ENCODE assay signal across 24 cellular contexts in the genomic region with DNA sequence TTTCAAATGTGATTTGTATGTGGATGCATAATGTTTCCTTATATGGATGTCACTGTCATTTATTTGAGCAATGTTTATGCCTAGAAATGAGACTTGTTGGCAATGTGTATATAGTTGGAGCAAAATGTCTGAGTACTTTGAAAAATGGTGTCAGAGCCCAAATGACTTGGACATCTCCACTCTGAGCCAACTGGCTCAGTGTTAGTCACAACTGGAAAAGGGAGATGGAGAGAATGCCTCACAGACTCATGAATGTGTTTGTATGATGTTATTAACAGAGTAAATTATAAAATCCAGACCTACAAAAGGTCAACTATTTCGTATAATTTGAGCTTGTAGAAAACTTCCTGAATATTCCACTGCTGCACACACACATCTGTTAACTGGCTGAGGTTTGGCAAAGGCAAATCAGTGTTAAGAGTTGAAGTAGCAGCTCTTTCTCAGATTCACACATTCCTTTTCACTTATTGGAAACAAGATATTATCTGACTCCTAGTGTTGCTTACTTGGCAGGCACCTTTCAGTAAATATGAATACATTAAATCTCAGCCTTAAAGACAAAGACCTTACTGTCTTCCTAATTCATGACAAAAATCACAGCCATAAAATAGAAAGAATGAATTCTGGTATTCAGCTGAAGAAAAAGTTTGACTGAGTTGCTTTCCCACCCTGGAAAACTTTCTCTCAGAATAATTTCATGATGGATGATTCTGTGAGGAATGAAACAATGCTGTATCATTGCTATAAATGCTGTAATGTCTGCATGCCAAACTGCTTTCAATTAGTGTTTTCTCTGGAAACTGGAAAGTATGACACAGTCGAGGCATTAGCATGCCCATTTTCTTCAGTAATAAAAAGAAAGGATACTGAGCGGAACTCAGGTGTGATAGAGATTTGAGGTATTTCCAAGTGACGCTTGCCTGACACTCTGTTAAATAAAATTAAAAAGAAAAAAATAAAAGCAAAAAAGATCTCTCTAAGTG. TPM values are rescaled to one million over a fixed set of nuclear protein-coding genes. Genes with fewer than 3 reads are reported as not detected.
DNase-seq lines count a peak whose midpoint lies in the region; ATAC-seq, FAIRE-seq and TF ChIP-seq lines count a peak whose summit lies in the region.
"Had no signal": no experiment of that assay in that cellular context is flagged by ENCODE, and none has a peak within 500 bp of the region (broad histone marks: within the 10 kb centered on the region; RNA-seq: fewer than 3 reads in every experiment).

No MANE protein-coding gene starts in this region.

- H3K36me3 Mint-ChIP-seq in activated naive CD8-positive, alpha-beta T cell treated with anti-CD3 and anti-CD28 coated beads, Interleukin-2, amount 50 U/mL, for 24 hours (ENCODE audit: low read depth): no peaks in the 10 kb centered on the region

- no peaks in the 10 kb centered on the region for H3K27me3 Mint-ChIP-seq in activated naive CD8-positive, alpha-beta T cell treated with anti-CD3 and anti-CD28 coated beads, Interleukin-2, amount 50 U/mL, for 24 hours

- peak; percentile 81 for FAIRE-seq in H54 (lab: Jason Lieb, UNC)

- peaks cover 32% of the 10 kb centered on the region for H3K4me1 Mint-ChIP-seq in activated naive CD8-positive, alpha-beta T cell treated with anti-CD3 and anti-CD28 coated beads, Interleukin-2, amount 50 U/mL, for 24 hours

- ATAC-seq in activated naive CD8-positive, alpha-beta T cell treated with anti-CD3 and anti-CD28 coated beads, Interleukin-2, amount 50 U/mL, for 24 hours: peak; percentile 49
- no peak for ATAC-seq in HG02981 (IDR thresholded peaks at IDR 0.05; ENCODE audit: unreplicated experiment)
- no peak for ATAC-seq in HG02759 (IDR thresholded peaks at IDR 0.05; ENCODE audit: unreplicated experiment)

- DNase-seq in AG20443 (ENCODE audit: low spot score) (peak; percentile 21), H54 (ENCODE audit: insufficient read length, low spot score) (no peak), fibroblast of the aortic adventitia (ENCODE audit: low read depth) (peak; percentile 58), NCI-H510A (lab: John Stamatoyannopoulos, UW) (no peak), G401 (ENCODE audit: low spot score) (no peak)
- no peak for DNase-seq in activated naive CD8-positive, alpha-beta T cell treated with anti-CD3 and anti-CD28 coated beads, Interleukin-2, amount 50 U/mL, for 24 hours
- DNase-seq: amygdala; BE2C; dermis blood vessel endothelial cell; hippocampal formation; kidney glomerular epithelial cell; MM.1S; NCI-H187 treated with DMSO at 0.1 percent for 48 hours; NCI-H524 treated with DMSO at 0.1 percent for 48 hours; occipital lobe; OCI-M1; stimulated activated CD4-positive, alpha-beta T cell treated with anti-CD3 and anti-CD28 coated beads, Interleukin-4, amount 100 ng/mL, for 4 hours; transverse colon had no signal

- no peak for TF ChIP-seq POLR2A in H54 (IDR thresholded peaks at IDR 0.05; ENCODE audit: low read depth, low read length)

- H3K9me3 Mint-ChIP-seq in activated naive CD8-positive, alpha-beta T cell treated with anti-CD3 and anti-CD28 coated beads, Interleukin-2, amount 50 U/mL, for 24 hours: peaks cover 4% of the 10 kb centered on the region

- no peak overlapping the region for H3K4me3 Mint-ChIP-seq in activated naive CD8-positive, alpha-beta T cell treated with anti-CD3 and anti-CD28 coated beads, Interleukin-2, amount 50 U/mL, for 24 hours

- in situ Hi-C loops in G401 (cut with HindIII; ENCODE audit: low sequenced_read_pairs): no loop called here

- H3K27ac Mint-ChIP-seq in activated naive CD8-positive, alpha-beta T cell treated with anti-CD3 and anti-CD28 coated beads, Interleukin-2, amount 50 U/mL, for 24 hours: peak overlapping the region; percentile 37

- no peak overlapping the region for H3K4me3 ChIP-seq in fibroblast of the aortic adventitia (ENCODE audit: low read depth, low read length)
- H3K4me3 ChIP-seq: HAP-1, SK-N-MC, skin epidermis, transverse colon had no signal

- no peak for TF ChIP-seq CTCF in fibroblast of the aortic adventitia (IDR thresholded peaks at IDR 0.05; ENCODE audit: insufficient read depth, low read length)

RNA-seq across cellular contexts. Expression of gene ADIPOQ, which starts 27.0 kb away (rescaled TPM):
- not detected in 2 replicates for total RNA-seq in fibroblast of the aortic adventitia (ENCODE audit: low replicate concordance)
- not detected in 2 replicates for total RNA-seq in G401 (2014; rRNA removed; shearing (Covaris generic))
- total RNA-seq: dermis blood vessel endothelial cell, fibroblast of lung, occipital lobe had no signal

Comparison
In these comparisons a context has a peak if more than half of its experiments do, and no peak if none do; other contexts are left out.
1. DNase-seq: peak in AG20443 (single experiment) and fibroblast of the aortic adventitia (single experiment); none in H54 (single experiment), activated naive CD8-positive, alpha-beta T cell treated with anti-CD3 and anti-CD28 coated beads, Interleukin-2, amount 50 U/mL, for 24 hours (single experiment), NCI-H510A (single experiment) and G401 (single experiment).